In genomic region chr1:175822575-175822974, GRCh38 we compare ENCODE assay signal across 1 cellular context.
TF ChIP-seq lines count a peak whose summit lies in the region.

No MANE protein-coding gene starts in this region.

TF ChIP-seq in IMR-90, 13 proteins besides CTCF, POLR2A, EP300 and RAD21:
- no peak for TF ChIP-seq ELK1 (IDR thresholded peaks at IDR 0.05; ENCODE audit: borderline replicate concordance, low read depth, low read length)
- TF ChIP-seq FOS (IDR thresholded peaks at IDR 0.05; ENCODE audit: low read depth, low read length): no peak
- TF ChIP-seq SMC3 (IDR thresholded peaks at IDR 0.05; ENCODE audit: low read depth, low read length): no peak
- TF ChIP-seq BHLHE40 (IDR thresholded peaks at IDR 0.05; ENCODE audit: low read depth, low read length): no peak
- no peak for TF ChIP-seq CHD1 (IDR thresholded peaks at IDR 0.05; ENCODE audit: low read depth, low read length)
- TF ChIP-seq USF2 (IDR thresholded peaks at IDR 0.05; ENCODE audit: low read depth, low read length): no peak
- TF ChIP-seq MXI1 (IDR thresholded peaks at IDR 0.05; ENCODE audit: borderline replicate concordance, low read depth, low read length): no peak
- no peak for TF ChIP-seq MAFK (IDR thresholded peaks at IDR 0.05; ENCODE audit: low read depth, low read length)
- TF ChIP-seq NFE2L2 (IDR thresholded peaks at IDR 0.05; ENCODE audit: low read depth, low read length): no peak
- TF ChIP-seq RCOR1 (IDR thresholded peaks at IDR 0.05; ENCODE audit: insufficient replicate concordance, low read length): no peak
- TF ChIP-seq RFX5 (IDR thresholded peaks at IDR 0.05; ENCODE audit: low read depth, low read length): no peak
- TF ChIP-seq MAZ (IDR thresholded peaks at IDR 0.05; ENCODE audit: borderline replicate concordance, low read depth, low read length): no peak
- TF ChIP-seq CEBPB (IDR thresholded peaks at IDR 0.05; ENCODE audit: low read depth, low read length): no peak
